In the genomic region with DNA sequence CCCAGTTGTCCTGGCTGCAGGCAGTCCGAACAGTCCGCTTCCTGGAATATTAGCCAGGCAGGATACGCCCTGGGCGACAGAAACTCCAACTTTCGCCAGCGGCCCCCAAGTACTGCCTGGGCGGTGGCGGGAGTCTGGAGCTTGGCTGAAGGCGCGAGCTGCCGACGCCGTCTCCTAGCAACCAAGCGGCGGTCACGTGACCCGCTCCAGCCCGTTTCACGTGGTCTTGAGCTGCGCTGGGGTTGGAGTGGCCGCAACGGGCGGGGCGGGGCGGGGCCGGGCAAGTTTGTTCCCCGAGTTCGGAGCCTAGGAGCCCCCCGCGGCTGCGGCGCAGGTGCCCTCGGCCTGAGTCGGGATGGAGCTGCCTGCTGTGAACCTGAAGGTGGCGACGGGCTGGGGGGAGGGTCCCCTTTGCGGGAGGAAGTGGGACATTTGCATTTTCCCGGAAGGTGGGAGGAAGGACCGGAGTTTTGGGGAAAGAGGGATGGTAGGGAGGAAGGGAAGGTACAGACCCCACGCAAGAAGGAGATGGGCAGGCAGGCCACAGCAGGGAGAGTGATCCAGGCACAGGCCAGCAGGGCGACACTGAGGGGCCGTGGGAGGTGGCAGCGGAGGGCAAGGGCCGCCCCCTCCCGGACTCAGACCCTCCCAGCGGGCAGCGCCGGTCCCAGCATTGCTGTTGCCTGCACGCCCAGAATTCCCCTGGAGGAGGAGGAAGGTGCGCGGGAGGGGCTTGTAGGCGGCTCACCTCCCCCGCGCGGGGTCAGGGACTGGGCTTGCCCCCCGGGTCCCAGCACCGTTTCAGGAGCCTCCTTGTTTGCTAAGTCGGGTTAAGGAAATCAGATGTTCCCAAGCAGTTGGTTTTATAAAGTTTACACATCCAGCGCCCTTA, we compare ENCODE assay signal across 8 cellular contexts. TPM values are rescaled to one million over a fixed set of nuclear protein-coding genes. Genes with fewer than 3 reads are reported as not detected.
DNase-seq lines count a peak whose midpoint lies in the region; ATAC-seq and TF ChIP-seq lines count a peak whose summit lies in the region.

A gene with protein sequence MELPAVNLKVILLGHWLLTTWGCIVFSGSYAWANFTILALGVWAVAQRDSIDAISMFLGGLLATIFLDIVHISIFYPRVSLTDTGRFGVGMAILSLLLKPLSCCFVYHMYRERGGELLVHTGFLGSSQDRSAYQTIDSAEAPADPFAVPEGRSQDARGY (plus strand): TSS at position 283 of the 892 bp plus-strand sequence. CDS start 73 bp downstream, at position 356.

- peak; percentile 80 for DNase-seq in NCI-H460 (ENCODE audit: extremely low read depth, low read depth)
- DNase-seq in activated CD4-positive, alpha-beta T cell treated with anti-CD3 and anti-CD28 coated beads for 24 hours (ENCODE audit: low read depth in 2 of 2): peak; percentile 81 to 89
- DNase-seq in chondrocyte (ENCODE audit: low spot score): peak; percentile 98
- peak; percentile 64 for DNase-seq in kidney glomerular epithelial cell (lab: John Stamatoyannopoulos, UW)
- peak; percentile 81 to 91 for DNase-seq in stimulated activated CD4-positive, alpha-beta T cell treated with anti-CD3 and anti-CD28 coated beads, Interleukin-15, amount 100 ng/mL, for 48 hours (ENCODE audit: low read depth in 2 of 2)

- TF ChIP-seq CTCF in chondrocyte (IDR thresholded peaks at IDR 0.05): peak; percentile 42

- H3K4me1 Mint-ChIP-seq in chondrocyte (ENCODE audit: low read depth): peaks cover 18% of the 10 kb centered on the region

- H3K27ac Mint-ChIP-seq in chondrocyte (ENCODE audit: unreplicated experiment): peak within 1 kb of the TSS; percentile 83

- H3K9me3 Mint-ChIP-seq in chondrocyte (ENCODE audit: low read depth): no peaks in the 10 kb centered on the region

- H3K4me3 Mint-ChIP-seq in chondrocyte (ENCODE audit: unreplicated experiment): peak within 1 kb of the TSS; percentile 91

- no peaks in the 10 kb centered on the region for H3K27me3 Mint-ChIP-seq in chondrocyte (ENCODE audit: low read depth)

- ATAC-seq in GM18502 (IDR thresholded peaks at IDR 0.05; ENCODE audit: poor library complexity, unreplicated experiment) (peak; percentile 67), HG03108 (IDR thresholded peaks at IDR 0.05; ENCODE audit: unreplicated experiment) (peak; percentile 47), GM18517 (IDR thresholded peaks at IDR 0.05; ENCODE audit: unreplicated experiment) (no peak)

- H3K36me3 Mint-ChIP-seq in chondrocyte (ENCODE audit: low read depth): no peaks in the 10 kb centered on the region

RNA-seq across cellular contexts. Expression of the gene that starts here (rescaled TPM):
- total RNA-seq in NCI-H460 (2014; rRNA removed; shearing (Covaris generic)): 29.1 and 34.3 TPM in 2 replicates
- 52.9 and 63.0 TPM in 2 replicates for polyA plus RNA-seq in NCI-H460 (2014; cell fraction: nucleus; rRNA removed)
- total RNA-seq in chondrocyte: 19.8 to 25.5 TPM (median 23.8 TPM) in 3 replicates
